In genomic region chr2:9408641-9409151, GRCh38 we compare ENCODE assay signal across 14 cellular contexts. TPM values are rescaled to one million over a fixed set of nuclear protein-coding genes. Genes with fewer than 3 reads are reported as not detected.
A peak's percentile ranks its signal among the peaks of the same experiment; 100 is the strongest.
DNase-seq lines count a peak whose midpoint lies in the region; ATAC-seq, FAIRE-seq and TF ChIP-seq lines count a peak whose summit lies in the region.
"Had no signal": no experiment of that assay in that cellular context is flagged by ENCODE, and none has a peak within 500 bp of the region (broad histone marks: within the 10 kb centered on the region; RNA-seq: fewer than 3 reads in every experiment).

No MANE protein-coding gene starts in this region.

- no peaks in the 10 kb centered on the region for H3K9me3 Mint-ChIP-seq in astrocyte (ENCODE audit: unreplicated experiment)
- H3K9me3 Mint-ChIP-seq in glutamatergic neuron (ENCODE audit: unreplicated experiment): no peaks in the 10 kb centered on the region
- H3K9me3 Mint-ChIP-seq: WTC11 had no signal

- H4K20me1 ChIP-seq in astrocyte (ENCODE audit: insufficient read depth, low read length) (peaks cover 5% of the 10 kb centered on the region), keratinocyte (ENCODE audit: control insufficient read depth, extremely low read depth, insufficient read depth, low read length) (no peaks in the 10 kb centered on the region)

- TF ChIP-seq CTCF in AG10803 (conservative IDR thresholded peaks at IDR 0.05; ENCODE audit: low read length) (no peak), astrocyte (IDR thresholded peaks at IDR 0.05; ENCODE audit: insufficient read depth, low read depth, low read length) (no peak), keratinocyte (optimal IDR thresholded peaks at IDR 0.05 in 1 of 3, IDR thresholded peaks at IDR 0.05 in 1 of 3, conservative IDR thresholded peaks at IDR 0.05 in 1 of 3; ENCODE audit: extremely low read depth in 1 of 3, insufficient read depth in 2 of 3, low read length in 3 of 3) (no peak), glutamatergic neuron (IDR thresholded peaks at IDR 0.05; ENCODE audit: partially characterized antibody, unreplicated experiment) (no peak)

- no peak overlapping the region for H3K4me2 ChIP-seq in astrocyte (ENCODE audit: low read length)
- no peak overlapping the region for H3K4me2 ChIP-seq in keratinocyte (ENCODE audit: control insufficient read depth, extremely low read depth, insufficient read depth, low read depth, low read length)

- H2AFZ ChIP-seq in astrocyte (ENCODE audit: low read depth, low read length): no peak overlapping the region
- no peak overlapping the region for H2AFZ ChIP-seq in keratinocyte (ENCODE audit: control insufficient read depth, low read length)

- H3K4me1 ChIP-seq in astrocyte (ENCODE audit: insufficient read depth, low read length) (no peaks in the 10 kb centered on the region), keratinocyte (ENCODE audit: control insufficient read depth, extremely low read depth, insufficient read depth, low read length) (no peaks in the 10 kb centered on the region)

- H3K4me3 Mint-ChIP-seq in astrocyte (ENCODE audit: unreplicated experiment) (no peak overlapping the region), glutamatergic neuron (ENCODE audit: unreplicated experiment) (no peak overlapping the region)
- H3K4me3 Mint-ChIP-seq: WTC11 had no signal

- no peaks in the 10 kb centered on the region for H3K9me3 ChIP-seq in astrocyte (ENCODE audit: insufficient read depth, low read depth, low read length)
- H3K9me3 ChIP-seq in keratinocyte (ENCODE audit: control insufficient read depth, low read depth, low read length): no peaks in the 10 kb centered on the region
- H3K9me3 ChIP-seq: lower lobe of right lung had no signal

- DNase-seq in AG10803 (ENCODE audit: low read depth): peak; percentile 52
- DNase-seq in NCI-H2029 treated with DMSO at 0.1 percent for 48 hours (lab: John Stamatoyannopoulos, UW): peak; percentile 32
- DNase-seq in astrocyte (ENCODE audit: low read depth): peak; percentile 57
- DNase-seq in keratinocyte (ENCODE audit: low read depth, low spot score): peak; percentile 35
- DNase-seq in HCEC 1CT: no peak
- DNase-seq in D341Med (ENCODE audit: low spot score): no peak
- no peak for DNase-seq in glutamatergic neuron
- DNase-seq: amniotic stem cell; lower lobe of right lung; SHP77; stimulated activated CD4-positive, alpha-beta T cell treated with anti-CD3 and anti-CD28 coated beads, Interleukin-2, amount 100 ng/mL, for 24 hours had no signal

- dilution Hi-C loops in keratinocyte (cut with MboI; ENCODE audit: extremely low pct_ligation_motif_present, low sequenced_read_pairs): no loop called here

- H3K27me3 Mint-ChIP-seq in astrocyte (ENCODE audit: low read depth, unreplicated experiment): no peaks in the 10 kb centered on the region
- H3K27me3 Mint-ChIP-seq in glutamatergic neuron (ENCODE audit: unreplicated experiment): peaks cover 3% of the 10 kb centered on the region

- H3K79me2 ChIP-seq in astrocyte (ENCODE audit: insufficient read depth, low read length) (peaks cover 11% of the 10 kb centered on the region), keratinocyte (ENCODE audit: control insufficient read depth, insufficient read depth, low read length) (peaks cover under 1% of the 10 kb centered on the region)

- no peak for ATAC-seq in HG03280 (IDR thresholded peaks at IDR 0.05; ENCODE audit: unreplicated experiment)
- ATAC-seq: lower lobe of right lung, WTC11 had no signal

- H3K36me3 Mint-ChIP-seq in astrocyte (ENCODE audit: low read depth, unreplicated experiment) (peaks cover 18% of the 10 kb centered on the region), glutamatergic neuron (ENCODE audit: unreplicated experiment) (peaks cover 4% of the 10 kb centered on the region)

- H3K27ac ChIP-seq in astrocyte (ENCODE audit: low read depth, low read length): no peak overlapping the region
- no peak overlapping the region for H3K27ac ChIP-seq in keratinocyte (ENCODE audit: control insufficient read depth, insufficient read depth, low read length)
- H3K27ac ChIP-seq: lower lobe of right lung had no signal

- H3K4me3 ChIP-seq in AG10803 (ENCODE audit: low read length) (no peak overlapping the region), astrocyte (ENCODE audit: insufficient read depth, low read depth, low read length) (no peak overlapping the region), keratinocyte (ENCODE audit: control insufficient read depth in 2 of 3, extremely low read depth in 1 of 3, insufficient read depth in 2 of 3, low read depth in 1 of 3, low read length in 3 of 3) (no peak overlapping the region)
- H3K4me3 ChIP-seq: lower lobe of right lung had no signal

- no peaks in the 10 kb centered on the region for H3K9me1 ChIP-seq in keratinocyte (ENCODE audit: control insufficient read depth, extremely low read depth, insufficient read depth, low read length)

- no peaks in the 10 kb centered on the region for H3K4me1 Mint-ChIP-seq in astrocyte (ENCODE audit: low read depth, unreplicated experiment)
- peaks cover 11% of the 10 kb centered on the region for H3K4me1 Mint-ChIP-seq in glutamatergic neuron (ENCODE audit: low read depth, unreplicated experiment)
- H3K4me1 Mint-ChIP-seq: WTC11 had no signal

- H3K27ac Mint-ChIP-seq in astrocyte (ENCODE audit: unreplicated experiment) (no peak overlapping the region), glutamatergic neuron (ENCODE audit: unreplicated experiment) (no peak overlapping the region)
- H3K27ac Mint-ChIP-seq: WTC11 had no signal

- FAIRE-seq in astrocyte (lab: Jason Lieb, UNC) (no peak), keratinocyte (lab: Jason Lieb, UNC) (no peak)
- FAIRE-seq: G401.6 had no signal

- H3K27me3 ChIP-seq in astrocyte (ENCODE audit: insufficient read depth, low read length): no peaks in the 10 kb centered on the region
- no peaks in the 10 kb centered on the region for H3K27me3 ChIP-seq in keratinocyte (ENCODE audit: control insufficient read depth, extremely low read depth, insufficient read depth, low read length)

- H3K9ac ChIP-seq in astrocyte (ENCODE audit: low read length) (no peak overlapping the region), keratinocyte (ENCODE audit: control insufficient read depth, extremely low read depth, insufficient read depth, low read length) (no peak overlapping the region)

- H3K36me3 ChIP-seq in astrocyte (ENCODE audit: insufficient read depth, low read length) (peaks cover 21% of the 10 kb centered on the region), keratinocyte (ENCODE audit: control insufficient read depth in 2 of 2, extremely low read depth in 1 of 2, insufficient read depth in 2 of 2, low read length in 2 of 2) (peaks cover 13 to 16% of the 10 kb centered on the region in 2 experiments)

RNA-seq across cellular contexts. Expression of gene ITGB1BP1, which starts 14.6 kb away (rescaled TPM):
- total RNA-seq in astrocyte: 121 and 126 TPM in 2 replicates
- polyA plus RNA-seq in keratinocyte: 84.9 to 169 TPM (median 110 TPM) in 3 replicates
- polyA plus RNA-seq in keratinocyte (2011; ENCODE audit: low read depth): 240 TPM
- 102 and 193 TPM in 2 replicates for polyA plus RNA-seq in keratinocyte (2011; cell fraction: cytosol; rRNA removed)
- polyA plus RNA-seq in keratinocyte (2011; cell fraction: nucleus; rRNA removed): 63.5 and 80.4 TPM in 2 replicates
- 99.1 and 142 TPM in 2 replicates for polyA plus RNA-seq in keratinocyte (2012; ENCODE audit: low replicate concordance)
- 17.4 to 50.2 TPM (median 37.7 TPM) in 3 replicates for polyA minus RNA-seq in keratinocyte
- polyA minus RNA-seq in keratinocyte (2011; cell fraction: cytosol; rRNA and poly(A)+ RNA removed): 41.6 TPM
- 6.2 and 9.4 TPM in 2 replicates for polyA minus RNA-seq in keratinocyte (2011; cell fraction: nucleus; rRNA and poly(A)+ RNA removed)
- 62.7 TPM for total RNA-seq in glutamatergic neuron (ENCODE audit: unreplicated experiment)

RNA-seq across cellular contexts. Expression of gene CPSF3, which starts 14.8 kb away (rescaled TPM):
- total RNA-seq in astrocyte (36.2 and 40.3 TPM in 2 replicates), glutamatergic neuron (ENCODE audit: unreplicated experiment) (33.3 TPM)
- 21.1 to 42.8 TPM (median 31.1 TPM) in 3 replicates for polyA plus RNA-seq in keratinocyte
- polyA plus RNA-seq in keratinocyte (2011; ENCODE audit: low read depth): 99.1 TPM
- polyA plus RNA-seq in keratinocyte (2011; cell fraction: cytosol; rRNA removed): 30.4 and 49.9 TPM in 2 replicates
- 59.7 and 69.4 TPM in 2 replicates for polyA plus RNA-seq in keratinocyte (2011; cell fraction: nucleus; rRNA removed)
- polyA plus RNA-seq in keratinocyte (2012; ENCODE audit: low replicate concordance): 33.4 and 41.4 TPM in 2 replicates
- 15.1 to 37.6 TPM (median 18.3 TPM) in 3 replicates for polyA minus RNA-seq in keratinocyte
- 20.0 TPM for polyA minus RNA-seq in keratinocyte (2011; cell fraction: cytosol; rRNA and poly(A)+ RNA removed)
- polyA minus RNA-seq in keratinocyte (2011; cell fraction: nucleus; rRNA and poly(A)+ RNA removed): 15.4 and 35.4 TPM in 2 replicates

Comparison
In these comparisons a context has a peak if more than half of its experiments do, and no peak if none do; other contexts are left out.
1. DNase-seq: peak in AG10803 (single experiment), NCI-H2029 treated with DMSO at 0.1 percent for 48 hours (single experiment), astrocyte (single experiment) and keratinocyte (single experiment); none in HCEC 1CT (single experiment), D341Med (single experiment) and glutamatergic neuron (single experiment).